In genomic region chr16:29662729-29663019, GRCh38 we compare ENCODE assay signal across 9 cellular contexts. TPM values are rescaled to one million over a fixed set of nuclear protein-coding genes. Genes with fewer than 3 reads are reported as not detected.
DNase-seq lines count a peak whose midpoint lies in the region; ATAC-seq, FAIRE-seq and TF ChIP-seq lines count a peak whose summit lies in the region.
"Had no signal": no experiment of that assay in that cellular context is flagged by ENCODE, and none has a peak within 500 bp of the region (broad histone marks: within the 10 kb centered on the region; RNA-seq: fewer than 3 reads in every experiment).

No MANE protein-coding gene starts in this region.

- FAIRE-seq in urothelium cell line (lab: Jason Lieb, UNC), result no peak

- peak overlapping the region; percentile 83 for H3K4me3 ChIP-seq in OCI-LY1 (ENCODE audit: low read depth, low read length, poor library complexity, severe bottlenecking)

- no peaks in the 10 kb centered on the region for H3K9me3 ChIP-seq in OCI-LY1 (ENCODE audit: low read length)

- H3K27me3 ChIP-seq in OCI-LY1 (ENCODE audit: insufficient read depth, low read length), result no peaks in the 10 kb centered on the region

- ATAC-seq in GM18909 (IDR thresholded peaks at IDR 0.05; ENCODE audit: poor library complexity, unreplicated experiment), result peak; percentile 34
- peak; percentile 48 for ATAC-seq in activated naive CD8-positive, alpha-beta T cell treated with anti-CD3 and anti-CD28 coated beads, Interleukin-2, amount 10 ng/mL, durations not matched to agents 7 days and 5 days (ENCODE audit: low read depth)
- ATAC-seq in stimulated activated naive B cell treated with anti-CD40 and anti-IgM and Interleukin-4, amounts not matched to agents 10 μg/mL and 1 μg/mL and 100 μg/mL, for 72 hours (replicated peaks), result no peak
- ATAC-seq in sciatic nerve, result no peak
- ATAC-seq in HG03175 (IDR thresholded peaks at IDR 0.05; ENCODE audit: unreplicated experiment), result no peak
- no peak for ATAC-seq in HG03342 (IDR thresholded peaks at IDR 0.05; ENCODE audit: unreplicated experiment)

- TF ChIP-seq CTCF in OCI-LY1 (IDR thresholded peaks at IDR 0.05; ENCODE audit: low read length), result no peak

- peak overlapping the region; percentile 98 for H3K27ac Mint-ChIP-seq in activated naive CD8-positive, alpha-beta T cell treated with anti-CD3 and anti-CD28 coated beads, Interleukin-2, amount 10 ng/mL, durations not matched to agents 7 days and 5 days
- H3K27ac Mint-ChIP-seq in stimulated activated naive B cell treated with anti-CD40 and anti-IgM and Interleukin-4, amounts not matched to agents 10 μg/mL and 1 μg/mL and 100 μg/mL, for 72 hours, result peak overlapping the region; percentile 92

- POLR2A ChIA-PET in activated naive CD8-positive, alpha-beta T cell treated with anti-CD3 and anti-CD28 coated beads, Interleukin-2, amount 10 ng/mL, durations not matched to agents 7 days and 5 days (lab: Charles Lee), result interaction anchor here (0.6 to 3.5 kb wide), 7 partner anchors 14 to 145 kb away, joined by 3 to 22 read pairs (median 6); partner anchors contain the start of gene QPRT

- no peaks in the 10 kb centered on the region for H3K9me3 Mint-ChIP-seq in activated naive CD8-positive, alpha-beta T cell treated with anti-CD3 and anti-CD28 coated beads, Interleukin-2, amount 10 ng/mL, durations not matched to agents 7 days and 5 days
- H3K9me3 Mint-ChIP-seq in stimulated activated naive B cell treated with anti-CD40 and anti-IgM and Interleukin-4, amounts not matched to agents 10 μg/mL and 1 μg/mL and 100 μg/mL, for 72 hours, result no peaks in the 10 kb centered on the region

- no peak overlapping the region for H2AFZ ChIP-seq in OCI-LY1 (ENCODE audit: low read length)

- H4K20me1 ChIP-seq in OCI-LY1 (ENCODE audit: insufficient read depth, low read length), result no peaks in the 10 kb centered on the region

- H3K4me2 ChIP-seq in OCI-LY1 (ENCODE audit: low read length), result peak overlapping the region; percentile 84

- peak overlapping the region; percentile 93 for H3K27ac ChIP-seq in OCI-LY1 (ENCODE audit: low read depth, low read length, poor library complexity, severe bottlenecking)

- H3F3A ChIP-seq in OCI-LY1 (ENCODE audit: insufficient read depth, low read length), result peaks cover 12% of the 10 kb centered on the region; the same call in 1 of the 2 replicates

- H3K36me3 ChIP-seq in OCI-LY1 (ENCODE audit: insufficient read depth, low read length), result 0 out of 2 replicates have a peak, but pooled peaks cover 7% of the 10 kb centered on the region

- peak overlapping the region; percentile 99 for H3K4me3 Mint-ChIP-seq in activated naive CD8-positive, alpha-beta T cell treated with anti-CD3 and anti-CD28 coated beads, Interleukin-2, amount 10 ng/mL, durations not matched to agents 7 days and 5 days
- peak overlapping the region; percentile 87 to 97 for H3K4me3 Mint-ChIP-seq in stimulated activated naive B cell treated with anti-CD40 and anti-IgM and Interleukin-4, amounts not matched to agents 10 μg/mL and 1 μg/mL and 100 μg/mL, for 72 hours

- H3K4me1 Mint-ChIP-seq in activated naive CD8-positive, alpha-beta T cell treated with anti-CD3 and anti-CD28 coated beads, Interleukin-2, amount 10 ng/mL, durations not matched to agents 7 days and 5 days, result peaks cover 41% of the 10 kb centered on the region
- H3K4me1 Mint-ChIP-seq in stimulated activated naive B cell treated with anti-CD40 and anti-IgM and Interleukin-4, amounts not matched to agents 10 μg/mL and 1 μg/mL and 100 μg/mL, for 72 hours, result peaks cover 49 to 68% of the 10 kb centered on the region in 2 donors

- H3K9ac ChIP-seq in OCI-LY1 (ENCODE audit: low read length), result peak overlapping the region; percentile 90

- H3K79me2 ChIP-seq in OCI-LY1 (ENCODE audit: insufficient read depth, low read length), result peaks cover 24% of the 10 kb centered on the region

- H3K27me3 Mint-ChIP-seq in activated naive CD8-positive, alpha-beta T cell treated with anti-CD3 and anti-CD28 coated beads, Interleukin-2, amount 10 ng/mL, durations not matched to agents 7 days and 5 days, result no peaks in the 10 kb centered on the region
- H3K27me3 Mint-ChIP-seq in stimulated activated naive B cell treated with anti-CD40 and anti-IgM and Interleukin-4, amounts not matched to agents 10 μg/mL and 1 μg/mL and 100 μg/mL, for 72 hours, result no peaks in the 10 kb centered on the region

- intact Hi-C loops in sciatic nerve (cut with DNase I), result no loop called here

- H3K9me2 ChIP-seq in OCI-LY1 (ENCODE audit: low read depth, low read length), result no peaks in the 10 kb centered on the region

- H3K4me1 ChIP-seq in OCI-LY1 (ENCODE audit: insufficient read depth, low read length, severe bottlenecking), result peaks cover 55% of the 10 kb centered on the region

- no peak for DNase-seq in activated naive CD8-positive, alpha-beta T cell treated with anti-CD3 and anti-CD28 coated beads, Interleukin-2, amount 10 ng/mL, durations not matched to agents 7 days and 5 days
- no peak for DNase-seq in stimulated activated naive B cell treated with anti-CD40 and anti-IgM and Interleukin-4, amounts not matched to agents 10 μg/mL and 1 μg/mL and 100 μg/mL, for 72 hours
- DNase-seq in sciatic nerve (ENCODE audit: low spot score), result no peak
- DNase-seq in urothelium cell line (ENCODE audit: low spot score), result no peak

- H3K36me3 Mint-ChIP-seq in activated naive CD8-positive, alpha-beta T cell treated with anti-CD3 and anti-CD28 coated beads, Interleukin-2, amount 10 ng/mL, durations not matched to agents 7 days and 5 days, result peaks cover 43% of the 10 kb centered on the region
- H3K36me3 Mint-ChIP-seq in stimulated activated naive B cell treated with anti-CD40 and anti-IgM and Interleukin-4, amounts not matched to agents 10 μg/mL and 1 μg/mL and 100 μg/mL, for 72 hours, result peaks cover 19 to 30% of the 10 kb centered on the region in 2 donors

RNA-seq across cellular contexts. Expression of gene SPN, which starts 0.4 kb away (rescaled TPM):
- 100 to 1,000 TPM; 255 to 263 TPM for total RNA-seq in activated naive CD8-positive, alpha-beta T cell treated with anti-CD3 and anti-CD28 coated beads, Interleukin-2, amount 10 ng/mL, durations not matched to agents 7 days and 5 days
- 5.4 TPM for total RNA-seq in sciatic nerve
- total RNA-seq: myocyte had no signal

RNA-seq across cellular contexts. Expression of gene QPRT, which starts 16.3 kb away (rescaled TPM):
- 10 to 100 TPM in 1 of 2 experiments, 1 to 10 TPM in 1; 7.4 to 10.0 TPM for total RNA-seq in activated naive CD8-positive, alpha-beta T cell treated with anti-CD3 and anti-CD28 coated beads, Interleukin-2, amount 10 ng/mL, durations not matched to agents 7 days and 5 days
- 26.3 TPM for total RNA-seq in sciatic nerve

Comparison
In these comparisons a context has a peak if more than half of its experiments do, and no peak if none do; other contexts are left out.
1. ATAC-seq: peak in GM18909 (single experiment) and activated naive CD8-positive, alpha-beta T cell treated with anti-CD3 and anti-CD28 coated beads, Interleukin-2, amount 10 ng/mL, durations not matched to agents 7 days and 5 days (single experiment); none in stimulated activated naive B cell treated with anti-CD40 and anti-IgM and Interleukin-4, amounts not matched to agents 10 μg/mL and 1 μg/mL and 100 μg/mL, for 72 hours (0 of 2), sciatic nerve (single experiment), HG03175 (single experiment) and HG03342 (single experiment).
2. RNA of gene SPN, which starts 0.4 kb away (total RNA-seq): 255 to 263 TPM in activated naive CD8-positive, alpha-beta T cell treated with anti-CD3 and anti-CD28 coated beads, Interleukin-2, amount 10 ng/mL, durations not matched to agents 7 days and 5 days; 5.4 TPM in sciatic nerve (single experiment); every median in the first group is over 10 times any median in the second.